ENCODE assay signal across 1 cellular context in the genomic region with DNA sequence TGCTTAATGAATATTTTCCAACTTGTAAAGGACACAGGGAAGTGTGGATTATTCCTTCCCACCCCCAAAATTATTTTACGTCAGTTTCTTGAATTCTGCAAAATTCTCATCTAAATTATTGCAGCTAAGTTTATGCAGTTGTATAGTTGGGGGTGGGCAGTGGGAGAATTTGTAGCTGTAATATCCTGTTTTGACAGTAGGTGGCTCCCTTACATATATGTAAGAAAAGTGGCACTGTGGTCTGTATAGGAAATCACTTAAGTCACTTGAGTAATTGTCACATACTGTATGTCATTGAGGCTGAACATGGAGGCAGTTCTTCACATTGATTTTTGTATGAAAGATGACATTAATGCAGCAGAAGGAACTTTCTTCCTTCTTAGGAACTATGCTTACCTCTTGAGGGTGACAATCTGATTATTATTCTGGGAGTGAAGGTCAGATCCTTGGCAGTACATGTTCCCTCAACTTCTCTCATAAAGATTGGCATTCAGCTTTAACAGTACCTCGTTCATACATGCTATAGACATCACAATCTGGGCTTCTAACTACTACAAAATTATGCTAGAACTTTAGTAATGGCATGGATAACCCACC.
TF ChIP-seq lines count a peak whose summit lies in the region.

No MANE protein-coding gene starts in this region.

TF ChIP-seq in GM23338, 12 proteins besides CTCF, POLR2A, EP300 and RAD21 (continued from another document):
- TF ChIP-seq, protein P1, sequence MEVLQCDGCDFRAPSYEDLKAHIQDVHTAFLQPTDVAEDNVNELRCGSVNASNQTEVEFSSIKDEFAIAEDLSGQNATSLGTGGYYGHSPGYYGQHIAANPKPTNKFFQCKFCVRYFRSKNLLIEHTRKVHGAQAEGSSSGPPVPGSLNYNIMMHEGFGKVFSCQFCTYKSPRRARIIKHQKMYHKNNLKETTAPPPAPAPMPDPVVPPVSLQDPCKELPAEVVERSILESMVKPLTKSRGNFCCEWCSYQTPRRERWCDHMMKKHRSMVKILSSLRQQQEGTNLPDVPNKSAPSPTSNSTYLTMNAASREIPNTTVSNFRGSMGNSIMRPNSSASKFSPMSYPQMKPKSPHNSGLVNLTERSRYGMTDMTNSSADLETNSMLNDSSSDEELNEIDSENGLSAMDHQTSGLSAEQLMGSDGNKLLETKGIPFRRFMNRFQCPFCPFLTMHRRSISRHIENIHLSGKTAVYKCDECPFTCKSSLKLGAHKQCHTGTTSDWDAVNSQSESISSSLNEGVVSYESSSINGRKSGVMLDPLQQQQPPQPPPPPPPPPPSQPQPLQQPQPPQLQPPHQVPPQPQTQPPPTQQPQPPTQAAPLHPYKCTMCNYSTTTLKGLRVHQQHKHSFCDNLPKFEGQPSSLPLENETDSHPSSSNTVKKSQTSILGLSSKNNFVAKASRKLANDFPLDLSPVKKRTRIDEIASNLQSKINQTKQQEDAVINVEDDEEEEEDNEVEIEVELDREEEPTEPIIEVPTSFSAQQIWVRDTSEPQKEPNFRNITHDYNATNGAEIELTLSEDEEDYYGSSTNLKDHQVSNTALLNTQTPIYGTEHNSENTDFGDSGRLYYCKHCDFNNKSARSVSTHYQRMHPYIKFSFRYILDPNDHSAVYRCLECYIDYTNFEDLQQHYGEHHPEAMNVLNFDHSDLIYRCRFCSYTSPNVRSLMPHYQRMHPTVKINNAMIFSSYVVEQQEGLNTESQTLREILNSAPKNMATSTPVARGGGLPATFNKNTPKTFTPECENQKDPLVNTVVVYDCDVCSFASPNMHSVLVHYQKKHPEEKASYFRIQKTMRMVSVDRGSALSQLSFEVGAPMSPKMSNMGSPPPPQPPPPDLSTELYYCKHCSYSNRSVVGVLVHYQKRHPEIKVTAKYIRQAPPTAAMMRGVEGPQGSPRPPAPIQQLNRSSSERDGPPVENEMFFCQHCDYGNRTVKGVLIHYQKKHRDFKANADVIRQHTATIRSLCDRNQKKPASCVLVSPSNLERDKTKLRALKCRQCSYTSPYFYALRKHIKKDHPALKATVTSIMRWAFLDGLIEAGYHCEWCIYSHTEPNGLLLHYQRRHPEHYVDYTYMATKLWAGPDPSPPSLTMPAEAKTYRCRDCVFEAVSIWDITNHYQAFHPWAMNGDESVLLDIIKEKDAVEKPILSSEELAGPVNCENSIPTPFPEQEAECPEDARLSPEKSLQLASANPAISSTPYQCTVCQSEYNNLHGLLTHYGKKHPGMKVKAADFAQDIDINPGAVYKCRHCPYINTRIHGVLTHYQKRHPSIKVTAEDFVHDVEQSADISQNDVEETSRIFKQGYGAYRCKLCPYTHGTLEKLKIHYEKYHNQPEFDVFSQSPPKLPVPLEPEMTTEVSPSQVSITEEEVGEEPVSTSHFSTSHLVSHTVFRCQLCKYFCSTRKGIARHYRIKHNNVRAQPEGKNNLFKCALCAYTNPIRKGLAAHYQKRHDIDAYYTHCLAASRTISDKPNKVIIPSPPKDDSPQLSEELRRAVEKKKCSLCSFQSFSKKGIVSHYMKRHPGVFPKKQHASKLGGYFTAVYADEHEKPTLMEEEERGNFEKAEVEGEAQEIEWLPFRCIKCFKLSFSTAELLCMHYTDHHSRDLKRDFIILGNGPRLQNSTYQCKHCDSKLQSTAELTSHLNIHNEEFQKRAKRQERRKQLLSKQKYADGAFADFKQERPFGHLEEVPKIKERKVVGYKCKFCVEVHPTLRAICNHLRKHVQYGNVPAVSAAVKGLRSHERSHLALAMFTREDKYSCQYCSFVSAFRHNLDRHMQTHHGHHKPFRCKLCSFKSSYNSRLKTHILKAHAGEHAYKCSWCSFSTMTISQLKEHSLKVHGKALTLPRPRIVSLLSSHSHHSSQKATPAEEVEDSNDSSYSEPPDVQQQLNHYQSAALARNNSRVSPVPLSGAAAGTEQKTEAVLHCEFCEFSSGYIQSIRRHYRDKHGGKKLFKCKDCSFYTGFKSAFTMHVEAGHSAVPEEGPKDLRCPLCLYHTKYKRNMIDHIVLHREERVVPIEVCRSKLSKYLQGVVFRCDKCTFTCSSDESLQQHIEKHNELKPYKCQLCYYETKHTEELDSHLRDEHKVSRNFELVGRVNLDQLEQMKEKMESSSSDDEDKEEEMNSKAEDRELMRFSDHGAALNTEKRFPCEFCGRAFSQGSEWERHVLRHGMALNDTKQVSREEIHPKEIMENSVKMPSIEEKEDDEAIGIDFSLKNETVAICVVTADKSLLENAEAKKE (CRISPR knock-in tag; IDR thresholded peaks at IDR 0.05) = no peak
- TF ChIP-seq EZH2 (IDR thresholded peaks at IDR 0.05; ENCODE audit: low read depth, unreplicated experiment) (no peak), EZH2phosphoT487 (IDR thresholded peaks at IDR 0.05; ENCODE audit: unreplicated experiment) (no peak)
